1 cellular context compared by ENCODE assay signal in the genomic region with DNA sequence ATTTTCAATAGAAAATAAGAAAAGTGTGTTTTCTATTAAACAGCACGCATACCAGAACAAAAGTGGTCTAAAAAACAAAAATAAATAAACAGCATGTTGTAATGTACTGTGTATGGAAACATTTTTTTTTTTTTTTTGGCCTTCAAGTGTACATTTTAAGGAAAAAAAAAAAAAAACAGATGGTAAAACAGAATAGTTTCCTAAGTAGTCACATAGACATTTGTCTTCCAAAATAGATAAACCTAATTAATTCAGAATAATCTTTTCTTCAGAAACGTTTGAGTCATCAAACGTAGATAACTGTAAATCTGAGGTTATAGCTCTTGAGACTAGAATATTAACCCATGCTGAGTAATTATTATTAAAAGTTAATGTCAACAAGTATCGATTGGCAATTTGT.
TF ChIP-seq lines count a peak whose summit lies in the region.

No MANE protein-coding gene starts in this region.

TF ChIP-seq in WTC11, 78 proteins besides CTCF, POLR2A, EP300 and RAD21 (continued from another document):
- TF ChIP-seq, protein P1, sequence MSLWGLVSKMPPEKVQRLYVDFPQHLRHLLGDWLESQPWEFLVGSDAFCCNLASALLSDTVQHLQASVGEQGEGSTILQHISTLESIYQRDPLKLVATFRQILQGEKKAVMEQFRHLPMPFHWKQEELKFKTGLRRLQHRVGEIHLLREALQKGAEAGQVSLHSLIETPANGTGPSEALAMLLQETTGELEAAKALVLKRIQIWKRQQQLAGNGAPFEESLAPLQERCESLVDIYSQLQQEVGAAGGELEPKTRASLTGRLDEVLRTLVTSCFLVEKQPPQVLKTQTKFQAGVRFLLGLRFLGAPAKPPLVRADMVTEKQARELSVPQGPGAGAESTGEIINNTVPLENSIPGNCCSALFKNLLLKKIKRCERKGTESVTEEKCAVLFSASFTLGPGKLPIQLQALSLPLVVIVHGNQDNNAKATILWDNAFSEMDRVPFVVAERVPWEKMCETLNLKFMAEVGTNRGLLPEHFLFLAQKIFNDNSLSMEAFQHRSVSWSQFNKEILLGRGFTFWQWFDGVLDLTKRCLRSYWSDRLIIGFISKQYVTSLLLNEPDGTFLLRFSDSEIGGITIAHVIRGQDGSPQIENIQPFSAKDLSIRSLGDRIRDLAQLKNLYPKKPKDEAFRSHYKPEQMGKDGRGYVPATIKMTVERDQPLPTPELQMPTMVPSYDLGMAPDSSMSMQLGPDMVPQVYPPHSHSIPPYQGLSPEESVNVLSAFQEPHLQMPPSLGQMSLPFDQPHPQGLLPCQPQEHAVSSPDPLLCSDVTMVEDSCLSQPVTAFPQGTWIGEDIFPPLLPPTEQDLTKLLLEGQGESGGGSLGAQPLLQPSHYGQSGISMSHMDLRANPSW (CRISPR knock-in tag; conservative IDR thresholded peaks at IDR 0.05; ENCODE audit: low read depth): no peak
- no peak for TF ChIP-seq ELF4 (CRISPR knock-in tag; IDR thresholded peaks at IDR 0.05; ENCODE audit: low read depth)
- TF ChIP-seq FOXJ3 (CRISPR knock-in tag; IDR thresholded peaks at IDR 0.05; ENCODE audit: borderline replicate concordance): no peak
- TF ChIP-seq, protein P2, sequence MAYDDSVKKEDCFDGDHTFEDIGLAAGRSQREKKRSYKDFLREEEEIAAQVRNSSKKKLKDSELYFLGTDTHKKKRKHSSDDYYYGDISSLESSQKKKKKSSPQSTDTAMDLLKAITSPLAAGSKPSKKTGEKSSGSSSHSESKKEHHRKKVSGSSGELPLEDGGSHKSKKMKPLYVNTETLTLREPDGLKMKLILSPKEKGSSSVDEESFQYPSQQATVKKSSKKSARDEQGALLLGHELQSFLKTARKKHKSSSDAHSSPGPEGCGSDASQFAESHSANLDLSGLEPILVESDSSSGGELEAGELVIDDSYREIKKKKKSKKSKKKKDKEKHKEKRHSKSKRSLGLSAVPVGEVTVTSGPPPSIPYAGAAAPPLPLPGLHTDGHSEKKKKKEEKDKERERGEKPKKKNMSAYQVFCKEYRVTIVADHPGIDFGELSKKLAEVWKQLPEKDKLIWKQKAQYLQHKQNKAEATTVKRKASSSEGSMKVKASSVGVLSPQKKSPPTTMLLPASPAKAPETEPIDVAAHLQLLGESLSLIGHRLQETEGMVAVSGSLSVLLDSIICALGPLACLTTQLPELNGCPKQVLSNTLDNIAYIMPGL (CRISPR knock-in tag; IDR thresholded peaks at IDR 0.05): no peak
- TF ChIP-seq, protein P3, sequence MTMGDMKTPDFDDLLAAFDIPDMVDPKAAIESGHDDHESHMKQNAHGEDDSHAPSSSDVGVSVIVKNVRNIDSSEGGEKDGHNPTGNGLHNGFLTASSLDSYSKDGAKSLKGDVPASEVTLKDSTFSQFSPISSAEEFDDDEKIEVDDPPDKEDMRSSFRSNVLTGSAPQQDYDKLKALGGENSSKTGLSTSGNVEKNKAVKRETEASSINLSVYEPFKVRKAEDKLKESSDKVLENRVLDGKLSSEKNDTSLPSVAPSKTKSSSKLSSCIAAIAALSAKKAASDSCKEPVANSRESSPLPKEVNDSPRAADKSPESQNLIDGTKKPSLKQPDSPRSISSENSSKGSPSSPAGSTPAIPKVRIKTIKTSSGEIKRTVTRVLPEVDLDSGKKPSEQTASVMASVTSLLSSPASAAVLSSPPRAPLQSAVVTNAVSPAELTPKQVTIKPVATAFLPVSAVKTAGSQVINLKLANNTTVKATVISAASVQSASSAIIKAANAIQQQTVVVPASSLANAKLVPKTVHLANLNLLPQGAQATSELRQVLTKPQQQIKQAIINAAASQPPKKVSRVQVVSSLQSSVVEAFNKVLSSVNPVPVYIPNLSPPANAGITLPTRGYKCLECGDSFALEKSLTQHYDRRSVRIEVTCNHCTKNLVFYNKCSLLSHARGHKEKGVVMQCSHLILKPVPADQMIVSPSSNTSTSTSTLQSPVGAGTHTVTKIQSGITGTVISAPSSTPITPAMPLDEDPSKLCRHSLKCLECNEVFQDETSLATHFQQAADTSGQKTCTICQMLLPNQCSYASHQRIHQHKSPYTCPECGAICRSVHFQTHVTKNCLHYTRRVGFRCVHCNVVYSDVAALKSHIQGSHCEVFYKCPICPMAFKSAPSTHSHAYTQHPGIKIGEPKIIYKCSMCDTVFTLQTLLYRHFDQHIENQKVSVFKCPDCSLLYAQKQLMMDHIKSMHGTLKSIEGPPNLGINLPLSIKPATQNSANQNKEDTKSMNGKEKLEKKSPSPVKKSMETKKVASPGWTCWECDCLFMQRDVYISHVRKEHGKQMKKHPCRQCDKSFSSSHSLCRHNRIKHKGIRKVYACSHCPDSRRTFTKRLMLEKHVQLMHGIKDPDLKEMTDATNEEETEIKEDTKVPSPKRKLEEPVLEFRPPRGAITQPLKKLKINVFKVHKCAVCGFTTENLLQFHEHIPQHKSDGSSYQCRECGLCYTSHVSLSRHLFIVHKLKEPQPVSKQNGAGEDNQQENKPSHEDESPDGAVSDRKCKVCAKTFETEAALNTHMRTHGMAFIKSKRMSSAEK (CRISPR knock-in tag; IDR thresholded peaks at IDR 0.05; ENCODE audit: borderline replicate concordance): no peak
- TF ChIP-seq ZNF263 (CRISPR knock-in tag; IDR thresholded peaks at IDR 0.05; ENCODE audit: low read depth): no peak
- TF ChIP-seq ZNF232 (CRISPR knock-in tag; IDR thresholded peaks at IDR 0.05): no peak
